Comparison of ENCODE assay signal across 20 cellular contexts in genomic region chr6:125667326-125667725, GRCh38.
DNase-seq lines count a peak whose midpoint lies in the region; ATAC-seq lines count a peak whose summit lies in the region.
"Had no signal": no experiment of that assay in that cellular context is flagged by ENCODE, and none has a peak within 500 bp of the region (broad histone marks: within the 10 kb centered on the region; RNA-seq: fewer than 3 reads in every experiment).

No MANE protein-coding gene starts in this region.

- DNase-seq in NCI-H69 (lab: John Stamatoyannopoulos, UW) (peak; percentile 28), dermis blood vessel endothelial cell (peak; percentile 5), NAMALWA (ENCODE audit: low spot score) (no peak), GM19238 (ENCODE audit: insufficient read length, low spot score) (no peak)
- DNase-seq: 8988T; ACHN; BE2C; CD4-positive, alpha-beta memory T cell; CD4-positive, CD25-positive, alpha-beta regulatory T cell; CD8-positive, alpha-beta memory T cell; COR-L47; DMS 273 treated with DMSO at 0.1 percent for 48 hours; DMS153; DMS53; DMS79; DND-41; EL; GDM1 had no signal

- ATAC-seq in HG02571 (IDR thresholded peaks at IDR 0.05; ENCODE audit: unreplicated experiment) = no peak
- ATAC-seq: GM12878 had no signal

Comparison
In these comparisons a context has a peak if more than half of its experiments do, and no peak if none do; other contexts are left out.
1. DNase-seq: peak in NCI-H69 (single experiment) and dermis blood vessel endothelial cell (single experiment); none in NAMALWA (single experiment) and GM19238 (single experiment).